Comparison of ENCODE assay signal across 7 cellular contexts in genomic region chr1:23168079-23168461, GRCh38. TPM values are rescaled to one million over a fixed set of nuclear protein-coding genes. Genes with fewer than 3 reads are reported as not detected.
A peak's percentile ranks its signal among the peaks of the same experiment; 100 is the strongest.
DNase-seq lines count a peak whose midpoint lies in the region; ATAC-seq, FAIRE-seq and TF ChIP-seq lines count a peak whose summit lies in the region.

No MANE protein-coding gene starts in this region.

- peaks cover 33% of the 10 kb centered on the region for H3K4me1 Mint-ChIP-seq in activated naive CD4-positive, alpha-beta T cell treated with anti-CD3 and anti-CD28 coated beads, Interleukin-2, amount 10 ng/mL, durations not matched to agents 7 days and 5 days

- intact Hi-C loops in left cardiac atrium (cut with DNase I): loop anchor here in 1 of 2 donors (5.0 kb wide), 1 partner anchor 61 kb away; no protein-coding TSS in a partner anchor

- CTCF ChIA-PET in activated naive CD4-positive, alpha-beta T cell treated with anti-CD3 and anti-CD28 coated beads, Interleukin-2, amount 10 ng/mL, durations not matched to agents 7 days and 5 days (lab: Charles Lee): interaction anchor here (1.5 to 2.3 kb wide), 2 partner anchors 48 to 70 kb away, joined by 5 to 6 read pairs; no protein-coding TSS in a partner anchor

- peak overlapping the region; percentile 85 for H3K27ac Mint-ChIP-seq in activated naive CD4-positive, alpha-beta T cell treated with anti-CD3 and anti-CD28 coated beads, Interleukin-2, amount 10 ng/mL, durations not matched to agents 7 days and 5 days

- no peak for FAIRE-seq in H54 (lab: Jason Lieb, UNC)

- no peaks in the 10 kb centered on the region for H3K9me3 Mint-ChIP-seq in activated naive CD4-positive, alpha-beta T cell treated with anti-CD3 and anti-CD28 coated beads, Interleukin-2, amount 10 ng/mL, durations not matched to agents 7 days and 5 days

- peak overlapping the region; percentile 83 for H3K4me3 ChIP-seq in skeletal muscle cell (ENCODE audit: low read depth, low read length)

- H3K36me3 Mint-ChIP-seq in activated naive CD4-positive, alpha-beta T cell treated with anti-CD3 and anti-CD28 coated beads, Interleukin-2, amount 10 ng/mL, durations not matched to agents 7 days and 5 days: no peaks in the 10 kb centered on the region

- no peak for TF ChIP-seq POLR2A in H54 (IDR thresholded peaks at IDR 0.05; ENCODE audit: low read depth, low read length)

- ATAC-seq in GM18498 (IDR thresholded peaks at IDR 0.05; ENCODE audit: unreplicated experiment) (peak; percentile 40), left cardiac atrium (peak; percentile 42 to 50), HG03571 (IDR thresholded peaks at IDR 0.05; ENCODE audit: unreplicated experiment) (no peak)

- H3K4me3 Mint-ChIP-seq in activated naive CD4-positive, alpha-beta T cell treated with anti-CD3 and anti-CD28 coated beads, Interleukin-2, amount 10 ng/mL, durations not matched to agents 7 days and 5 days: peak overlapping the region; percentile 99

- peak; percentile 13 for DNase-seq in MV-4-11 (lab: John Stamatoyannopoulos, UW)
- peak; percentile 63 for DNase-seq in activated naive CD4-positive, alpha-beta T cell treated with anti-CD3 and anti-CD28 coated beads, Interleukin-2, amount 10 ng/mL, durations not matched to agents 7 days and 5 days
- peak; percentile 49 for DNase-seq in left cardiac atrium
- no peak for DNase-seq in skeletal muscle cell (ENCODE audit: low read depth)
- no peak for DNase-seq in H54 (ENCODE audit: insufficient read length, low spot score)

- peaks cover 25% of the 10 kb centered on the region for H3K27me3 Mint-ChIP-seq in activated naive CD4-positive, alpha-beta T cell treated with anti-CD3 and anti-CD28 coated beads, Interleukin-2, amount 10 ng/mL, durations not matched to agents 7 days and 5 days

RNA-seq across cellular contexts. Expression of gene LUZP1, which starts 0.6 kb away (rescaled TPM):
- total RNA-seq in left cardiac atrium: 10 to 100 TPM; 31.7 to 55.7 TPM

RNA-seq across cellular contexts. Expression of gene HTR1D, which starts 49.2 kb away (rescaled TPM):
- not detected for total RNA-seq in left cardiac atrium

Comparison
In these comparisons a context has a peak if more than half of its experiments do, and no peak if none do; other contexts are left out.
1. DNase-seq: peak in MV-4-11 (single experiment), activated naive CD4-positive, alpha-beta T cell treated with anti-CD3 and anti-CD28 coated beads, Interleukin-2, amount 10 ng/mL, durations not matched to agents 7 days and 5 days (single experiment) and left cardiac atrium (single experiment); none in skeletal muscle cell (single experiment) and H54 (single experiment).